8 cellular contexts compared by ENCODE assay signal in the genomic region with DNA sequence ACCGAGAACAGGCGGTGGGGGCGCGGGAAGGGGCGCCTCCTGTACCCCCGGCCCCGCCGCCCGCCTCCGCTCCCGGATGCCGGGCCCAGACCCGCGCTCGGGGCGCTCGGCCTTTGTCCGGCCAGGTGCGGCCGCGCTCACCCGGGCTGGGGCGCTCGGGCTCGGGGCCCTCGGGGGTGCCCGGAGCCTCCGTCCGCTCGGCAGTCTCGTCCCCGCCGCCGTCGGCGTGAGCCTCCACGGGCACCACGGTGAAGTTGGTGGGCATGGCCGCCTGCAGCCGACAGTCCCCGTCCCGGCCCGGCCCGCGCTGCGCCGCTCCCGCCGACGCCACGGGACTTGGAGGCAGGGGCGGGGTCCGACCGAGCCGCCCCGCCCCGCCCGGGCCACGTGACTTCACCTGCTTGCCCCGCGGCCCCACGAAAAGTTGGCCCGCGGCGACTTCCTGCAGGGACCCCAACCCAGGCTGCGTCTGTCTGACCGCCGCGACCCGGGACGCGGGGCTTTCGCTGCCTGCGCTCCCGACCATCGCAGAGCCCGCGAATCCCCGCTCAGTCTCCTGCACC. TPM values are rescaled to one million over a fixed set of nuclear protein-coding genes. Genes with fewer than 3 reads are reported as not detected.
DNase-seq lines count a peak whose midpoint lies in the region; ATAC-seq, FAIRE-seq and TF ChIP-seq lines count a peak whose summit lies in the region.

TSS of gene SLC12A7 (minus strand) at position 337 of the 563 bp plus-strand sequence. CDS start at position 265, 72 bp downstream.

- ATAC-seq in GM19324 (IDR thresholded peaks at IDR 0.05; ENCODE audit: low FRiP score, unreplicated experiment) = peak; percentile 62
- ATAC-seq in HG02885 (IDR thresholded peaks at IDR 0.05; ENCODE audit: poor library complexity, unreplicated experiment) = no peak

- DNase-seq in AG10803 (ENCODE audit: low read depth) (no peak), T-helper 9 cell (peak; percentile 58), bronchial epithelial cell (ENCODE audit: low read depth) (no peak), kidney glomerular epithelial cell (lab: John Stamatoyannopoulos, UW) (peak; percentile 19)
- DNase-seq in stimulated activated CD4-positive, alpha-beta T cell treated with anti-CD3 and anti-CD28 coated beads, Interleukin-1b, Interleukin-23, amount 100 ng/mL, for 24 hours (ENCODE audit: low read depth in 4 of 4, low spot score in 1 of 4) = peak; percentile 18 to 60 (median 44)

- H3K4me3 ChIP-seq in AG10803 (ENCODE audit: low read length) = peak within 1 kb of the TSS; percentile 64
- H3K4me3 ChIP-seq in bronchial epithelial cell (ENCODE audit: low read depth, low read length) = peak within 1 kb of the TSS; percentile 72

- no peaks in the 10 kb centered on the region for H3K9me3 Mint-ChIP-seq in IgD-negative memory B cell

- H3K36me3 Mint-ChIP-seq in IgD-negative memory B cell = no peaks in the 10 kb centered on the region

- FAIRE-seq in bronchial epithelial cell (lab: Jason Lieb, UNC) = no peak

- H3K36me3 ChIP-seq in bronchial epithelial cell (ENCODE audit: control insufficient read depth, insufficient read depth, low read length) = no peaks in the 10 kb centered on the region

- peak within 1 kb of the TSS; percentile 53 to 93 (median 83) for H3K27ac Mint-ChIP-seq in IgD-negative memory B cell

- TF ChIP-seq CTCF in AG10803 (conservative IDR thresholded peaks at IDR 0.05; ENCODE audit: low read length) (no peak), bronchial epithelial cell (IDR thresholded peaks at IDR 0.05; ENCODE audit: insufficient read depth, low read length, severe bottlenecking) (no peak)

- H3K4me1 Mint-ChIP-seq in IgD-negative memory B cell = peaks cover 19 to 24% (median 22%) of the 10 kb centered on the region in 3 donors

- H3K27me3 ChIP-seq in bronchial epithelial cell (ENCODE audit: control insufficient read depth, insufficient read depth, low read length) = peaks cover 1% of the 10 kb centered on the region

- H3K27me3 Mint-ChIP-seq in IgD-negative memory B cell = peaks cover 24% of the 10 kb centered on the region

- peak within 1 kb of the TSS; percentile 83 to 97 (median 95) for H3K4me3 Mint-ChIP-seq in IgD-negative memory B cell

RNA-seq across cellular contexts. Expression of gene SLC12A7, which starts in this region (rescaled TPM):
- 10.9 TPM for polyA plus RNA-seq in IgD-negative memory B cell
- total RNA-seq in bronchial epithelial cell = 10.3 and 14.5 TPM in 2 replicates

Comparison
In these comparisons a context has a peak if more than half of its experiments do, and no peak if none do; other contexts are left out.
1. DNase-seq: peak in T-helper 9 cell (single experiment), kidney glomerular epithelial cell (single experiment) and stimulated activated CD4-positive, alpha-beta T cell treated with anti-CD3 and anti-CD28 coated beads, Interleukin-1b, Interleukin-23, amount 100 ng/mL, for 24 hours (4 of 4); none in AG10803 (single experiment) and bronchial epithelial cell (single experiment).